Comparison of ENCODE assay signal across 17 cellular contexts in genomic region chr3:32303051-32303786, GRCh38.
DNase-seq lines count a peak whose midpoint lies in the region; ATAC-seq and TF ChIP-seq lines count a peak whose summit lies in the region.
"Had no signal": no experiment of that assay in that cellular context is flagged by ENCODE, and none has a peak within 500 bp of the region (broad histone marks: within the 10 kb centered on the region; RNA-seq: fewer than 3 reads in every experiment).

No MANE protein-coding gene starts in this region.

- H3K9me3 ChIP-seq in thyroid gland = no peaks in the 10 kb centered on the region
- H3K9me3 ChIP-seq: A549, gastrocnemius medialis had no signal

- intact Hi-C loops in thyroid gland (cut with DNase I) = no loop called here

- DNase-seq in activated CD4-positive, alpha-beta T cell treated with anti-CD3 and anti-CD28 coated beads, Interleukin-2, amount 50 U/mL, for 1 hour = peak; percentile 20
- no peak for DNase-seq in activated CD4-positive, alpha-beta T cell treated with anti-CD3 and anti-CD28 coated beads, Interleukin-2, amount 50 U/mL, for 48 hours
- peak; percentile 76 for DNase-seq in iris pigment epithelial cell (ENCODE audit: low read depth)
- DNase-seq in thyroid gland = no peak
- no peak for DNase-seq in GF-D8 (lab: John Stamatoyannopoulos, UW)
- no peak for DNase-seq in HUDEP-2 (lab: John Stamatoyannopoulos, UW; ENCODE audit: unreplicated experiment in 76 of 76)
- DNase-seq: activated gamma-delta T cell treated with Interleukin-2 at 50 U/mL for 16 hours; dermis blood vessel endothelial cell; DMS53; gastrocnemius medialis; NCI-H1436; NCI-H526; stimulated activated CD4-positive, alpha-beta T cell treated with anti-CD3 and anti-CD28 coated beads, Interleukin-4, amount 100 ng/mL, for 24 hours had no signal

- WGBS in thyroid gland, 2 donors = 54 to 64% methylated on average over 9 of the region's 9 CpGs

- peak overlapping the region; percentile 76 for H3K4me3 Mint-ChIP-seq in activated naive CD8-positive, alpha-beta T cell

- peaks cover 8% of the 10 kb centered on the region for H3K36me3 Mint-ChIP-seq in activated naive CD8-positive, alpha-beta T cell

- H3K9me3 Mint-ChIP-seq in activated naive CD8-positive, alpha-beta T cell (ENCODE audit: low read depth) = no peaks in the 10 kb centered on the region

- no peaks in the 10 kb centered on the region for H3K36me3 ChIP-seq in thyroid gland
- H3K36me3 ChIP-seq: gastrocnemius medialis had no signal

- H3K4me3 ChIP-seq in thyroid gland (replicated peaks in 1 of 3) = no peak overlapping the region
- H3K4me3 ChIP-seq: A549, gastrocnemius medialis had no signal

- H3K4me1 ChIP-seq in thyroid gland = peaks cover 45 to 46% of the 10 kb centered on the region in 2 donors
- H3K4me1 ChIP-seq: gastrocnemius medialis had no signal

- TF ChIP-seq POLR2A in thyroid gland (IDR thresholded peaks at IDR 0.05) = no peak

- H3K27me3 ChIP-seq in thyroid gland = no peaks in the 10 kb centered on the region
- H3K27me3 ChIP-seq: gastrocnemius medialis had no signal

- H3K27ac Mint-ChIP-seq in activated naive CD8-positive, alpha-beta T cell = peak overlapping the region; percentile 93

- peak overlapping the region; percentile 69 to 88 (median 80) for H3K27ac ChIP-seq in thyroid gland
- H3K27ac ChIP-seq: A549, gastrocnemius medialis had no signal

- TF ChIP-seq CTCF in thyroid gland (IDR thresholded peaks at IDR 0.05) = no peak

- H3K27me3 Mint-ChIP-seq in activated naive CD8-positive, alpha-beta T cell = no peaks in the 10 kb centered on the region

- ATAC-seq in HG03159 (IDR thresholded peaks at IDR 0.05; ENCODE audit: unreplicated experiment) = no peak
- ATAC-seq: A549, gastrocnemius medialis, HCT116 had no signal

- H3K4me1 Mint-ChIP-seq in activated naive CD8-positive, alpha-beta T cell (ENCODE audit: low read depth) = peaks cover 52% of the 10 kb centered on the region

Comparison
In these comparisons a context has a peak if more than half of its experiments do, and no peak if none do; other contexts are left out.
1. DNase-seq: peak in activated CD4-positive, alpha-beta T cell treated with anti-CD3 and anti-CD28 coated beads, Interleukin-2, amount 50 U/mL, for 1 hour (single experiment) and iris pigment epithelial cell (single experiment); none in activated CD4-positive, alpha-beta T cell treated with anti-CD3 and anti-CD28 coated beads, Interleukin-2, amount 50 U/mL, for 48 hours (0 of 2), thyroid gland (0 of 2), GF-D8 (single experiment) and HUDEP-2 (0 of 76).